ENCODE assay signal across 8 cellular contexts in the genomic region with DNA sequence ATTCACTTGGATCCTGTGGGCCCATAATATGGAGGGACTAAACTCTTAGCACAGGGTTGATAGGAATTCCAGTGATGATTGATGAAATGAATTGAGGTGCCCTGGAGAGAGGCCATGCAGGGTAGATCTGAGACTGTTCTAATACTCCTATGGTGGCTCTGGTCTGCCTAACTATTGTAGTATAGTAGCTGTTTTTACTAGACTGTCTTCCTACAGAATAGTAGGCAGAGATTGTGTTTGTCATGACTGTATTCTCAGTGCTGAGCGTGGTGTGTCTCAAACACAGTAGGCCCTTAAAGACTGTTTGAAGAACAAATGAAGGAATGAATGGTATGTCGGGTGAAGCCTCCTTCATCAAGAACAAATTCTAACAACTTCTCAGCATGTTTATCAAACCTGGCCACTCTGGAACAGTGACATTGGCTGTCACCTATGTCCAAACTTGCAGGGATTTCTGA.
DNase-seq lines count a peak whose midpoint lies in the region; ATAC-seq, FAIRE-seq and TF ChIP-seq lines count a peak whose summit lies in the region.

No MANE protein-coding gene starts in this region.

- H3K27ac ChIP-seq in endothelial cell of umbilical vein (ENCODE audit: insufficient read depth, low read depth, low read length) (no peak overlapping the region), prostate gland (peak overlapping the region; percentile 74 to 75)

- no peak overlapping the region for H3K4me2 ChIP-seq in endothelial cell of umbilical vein (ENCODE audit: insufficient read depth, low read length)

- TF ChIP-seq POLR2A in endothelial cell of umbilical vein (IDR thresholded peaks at IDR 0.05; ENCODE audit: low read depth, low read length), result no peak
- TF ChIP-seq POLR2A in prostate gland (IDR thresholded peaks at IDR 0.05), result no peak

- intact Hi-C loops in endothelial cell of umbilical vein (cut with micrococcal nuclease) (no loop called here), prostate gland (cut with DNase I) (loop anchor here (2.0 to 10.0 kb wide), 4 partner anchors 106 to 367 kb away; a partner anchor contains a TSS)

- H3K27me3 ChIP-seq in endothelial cell of umbilical vein (ENCODE audit: control insufficient read depth in 2 of 2, insufficient read depth in 2 of 2, low read length in 2 of 2) (no peaks in the 10 kb centered on the region), prostate gland (replicated peaks; ENCODE audit: insufficient read depth) (no peaks in the 10 kb centered on the region)

- H3K4me1 ChIP-seq in endothelial cell of umbilical vein (ENCODE audit: control insufficient read depth, extremely low read depth, insufficient read depth, low read length) (no peaks in the 10 kb centered on the region), prostate gland (replicated peaks) (peaks cover 13% of the 10 kb centered on the region)

- H2AFZ ChIP-seq in endothelial cell of umbilical vein (ENCODE audit: low read depth, low read length), result peak overlapping the region; percentile 62

- no peak for DNase-seq in endothelial cell of umbilical vein (ENCODE audit: low read depth, low spot score)
- DNase-seq in prostate gland (ENCODE audit: low spot score), result no peak
- no peak for DNase-seq in NCI-H82 treated with DMSO at 0.1 percent for 48 hours (lab: John Stamatoyannopoulos, UW; ENCODE audit: unreplicated experiment)
- DNase-seq in HCEC 1CT, result no peak
- DNase-seq in COR-L47 (lab: John Stamatoyannopoulos, UW), result no peak
- no peak for DNase-seq in activated effector memory CD4-positive, alpha-beta T cell treated with Interleukin-2 at 50 U/mL for 16 hours

- ATAC-seq in GM19372 (IDR thresholded peaks at IDR 0.05; ENCODE audit: low read depth, unreplicated experiment) (peak; percentile 10), HG03135 (IDR thresholded peaks at IDR 0.05; ENCODE audit: unreplicated experiment) (peak; percentile 4)

- no peaks in the 10 kb centered on the region for H3K9me3 ChIP-seq in endothelial cell of umbilical vein (replicated peaks; ENCODE audit: control insufficient read depth, insufficient read depth, low read length)
- no peaks in the 10 kb centered on the region for H3K9me3 ChIP-seq in prostate gland

- no peak overlapping the region for H3K4me3 ChIP-seq in endothelial cell of umbilical vein (replicated peaks in 1 of 3; ENCODE audit: insufficient read depth in 1 of 3, low read depth in 1 of 3, low read length in 3 of 3)
- no peak overlapping the region for H3K4me3 ChIP-seq in prostate gland

- no peak for TF ChIP-seq CTCF in endothelial cell of umbilical vein (IDR thresholded peaks at IDR 0.05; ENCODE audit: extremely low read depth in 1 of 2, insufficient read depth in 1 of 2, low read depth in 1 of 2, low read length in 2 of 2)
- TF ChIP-seq CTCF in prostate gland (IDR thresholded peaks at IDR 0.05), result no peak

- H3K9me1 ChIP-seq in endothelial cell of umbilical vein (replicated peaks; ENCODE audit: control insufficient read depth, extremely low read depth, insufficient read depth, low read length), result no peaks in the 10 kb centered on the region

- H3K36me3 ChIP-seq in endothelial cell of umbilical vein (ENCODE audit: control insufficient read depth in 2 of 2, extremely low read depth in 1 of 2, insufficient read depth in 2 of 2, low read length in 2 of 2) (no peaks in the 10 kb centered on the region), prostate gland (no peaks in the 10 kb centered on the region)

- CTCF ChIA-PET in endothelial cell of umbilical vein (lab: Charles Lee), result no interaction called here

- dilution Hi-C loops in endothelial cell of umbilical vein (cut with MboI; ENCODE audit: extremely low pct_ligation_motif_present, low sequenced_read_pairs), result no loop called here

- no TSS peak for BruUV-seq in endothelial cell of umbilical vein (replicated peaks; lab: Mats Ljungman, UMichigan)

- 36% methylated on average over 2 of the region's 2 CpGs for WGBS in prostate gland

- FAIRE-seq in endothelial cell of umbilical vein (lab: Jason Lieb, UNC), result no peak

- H4K20me1 ChIP-seq in endothelial cell of umbilical vein (replicated peaks; ENCODE audit: control insufficient read depth, extremely low read depth, insufficient read depth, low read length), result no peaks in the 10 kb centered on the region

- no peaks in the 10 kb centered on the region for H3K79me2 ChIP-seq in endothelial cell of umbilical vein (ENCODE audit: control insufficient read depth, insufficient read depth, low read length)

- POLR2A ChIA-PET in endothelial cell of umbilical vein (lab: Charles Lee), result no interaction called here

- H3K9ac ChIP-seq in endothelial cell of umbilical vein (replicated peaks; ENCODE audit: extremely low read depth, insufficient read depth, low read length), result no peak overlapping the region

TF ChIP-seq in endothelial cell of umbilical vein, 7 proteins besides CTCF, POLR2A, EP300 and RAD21:
- TF ChIP-seq MYC (IDR thresholded peaks at IDR 0.05; ENCODE audit: low read depth, low read length) (no peak), EZH2 (IDR thresholded peaks at IDR 0.05; ENCODE audit: borderline replicate concordance, low read depth, low read length, severe bottlenecking) (no peak), GATA2 (IDR thresholded peaks at IDR 0.05; ENCODE audit: insufficient read depth, insufficient read length, low read depth, low read length) (no peak), JUN (IDR thresholded peaks at IDR 0.05; ENCODE audit: borderline replicate concordance, insufficient read depth, insufficient read length, low read depth) (no peak), POLR2AphosphoS5 (IDR thresholded peaks at IDR 0.05; ENCODE audit: insufficient read depth, low read depth, low read length) (no peak), FOS (IDR thresholded peaks at IDR 0.05; ENCODE audit: borderline replicate concordance, insufficient read depth, low read length) (no peak)
- TF ChIP-seq, protein P1, sequence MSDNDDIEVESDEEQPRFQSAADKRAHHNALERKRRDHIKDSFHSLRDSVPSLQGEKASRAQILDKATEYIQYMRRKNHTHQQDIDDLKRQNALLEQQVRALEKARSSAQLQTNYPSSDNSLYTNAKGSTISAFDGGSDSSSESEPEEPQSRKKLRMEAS (IDR thresholded peaks at IDR 0.05; ENCODE audit: insufficient read depth, insufficient read length), result no peak
